Comparison of ENCODE assay signal across 28 cellular contexts in the genomic region with DNA sequence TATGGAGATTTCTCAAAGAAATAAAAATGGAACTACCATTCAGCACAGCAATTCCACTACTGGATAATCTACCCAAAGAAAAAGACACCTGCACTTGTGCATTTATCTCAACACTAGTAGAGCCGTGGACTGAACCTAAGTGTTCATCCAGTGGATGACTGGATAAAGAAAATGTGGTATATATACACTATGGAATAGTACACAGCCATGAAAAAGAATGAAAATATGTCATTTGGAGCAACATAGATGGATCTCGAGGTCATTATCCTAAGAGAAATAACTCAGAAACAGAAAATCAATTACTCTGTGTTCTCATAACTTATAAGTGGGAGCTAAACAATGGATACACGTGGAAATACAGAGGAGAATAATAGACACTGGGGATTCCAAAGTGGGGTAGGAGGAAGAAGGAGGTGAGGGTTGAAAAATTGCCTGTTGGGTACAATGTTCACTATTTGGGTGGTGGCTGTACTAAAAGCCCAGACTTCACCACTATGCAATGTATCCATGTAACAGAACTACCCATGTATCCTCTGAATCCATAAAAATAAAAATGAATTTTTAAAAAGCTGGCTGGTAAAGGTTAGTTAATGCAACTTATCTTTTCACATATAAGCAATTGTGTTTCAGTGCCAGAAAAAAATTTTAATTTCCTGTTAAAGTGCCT.
DNase-seq lines count a peak whose midpoint lies in the region; ATAC-seq, FAIRE-seq and TF ChIP-seq lines count a peak whose summit lies in the region.
"Had no signal": no experiment of that assay in that cellular context is flagged by ENCODE, and none has a peak within 500 bp of the region (broad histone marks: within the 10 kb centered on the region; RNA-seq: fewer than 3 reads in every experiment).

No MANE protein-coding gene starts in this region.

- H3K9me1 ChIP-seq in K562 (ENCODE audit: control insufficient read depth, insufficient read depth, low read length) = no peaks in the 10 kb centered on the region

- TF ChIP-seq EP300 in HepG2 (IDR thresholded peaks at IDR 0.05; ENCODE audit: low read depth in 2 of 2, low read length in 2 of 2) (no peak), HepG2 (CRISPR knock-in tag; IDR thresholded peaks at IDR 0.05; ENCODE audit: borderline replicate concordance) (no peak), K562 (IDR thresholded peaks at IDR 0.05; ENCODE audit: low read length) (no peak)

- H3K27me3 ChIP-seq in HepG2 (ENCODE audit: control insufficient read depth in 1 of 2, insufficient read depth in 2 of 2, low read length in 2 of 2) (no peaks in the 10 kb centered on the region), right lobe of liver (no peaks in the 10 kb centered on the region), K562 (ENCODE audit: control insufficient read depth in 2 of 2, insufficient read depth in 2 of 2, low read length in 2 of 2) (no peaks in the 10 kb centered on the region)
- H3K27me3 ChIP-seq: BE2C, BLaER1 had no signal

- BruUV-seq in HepG2 (replicated peaks; lab: Mats Ljungman, UMichigan) (no TSS peak), K562 (replicated peaks; lab: Mats Ljungman, UMichigan) (no TSS peak)

- DNase-seq in HepG2 (ENCODE audit: low spot score) = no peak
- no peak for DNase-seq in right lobe of liver
- no peak for DNase-seq in K562 (ENCODE audit: extremely low read depth in 1 of 4, low spot score in 3 of 4)
- DNase-seq in DMS 273 (lab: John Stamatoyannopoulos, UW; ENCODE audit: unreplicated experiment) = no peak
- DNase-seq in activated T-cell treated with anti-CD3 and anti-CD28 coated beads for 4 hours = no peak
- no peak for DNase-seq in SKM-1 (lab: John Stamatoyannopoulos, UW; ENCODE audit: unreplicated experiment)
- DNase-seq: ACHN; BE2C; C1 segment of cervical spinal cord; Calu3; CD4-positive, alpha-beta memory T cell; CD4-positive, CD25-positive, alpha-beta regulatory T cell; CD8-positive, alpha-beta memory T cell; COR-L47; DMS 273 treated with DMSO at 0.1 percent for 48 hours; DMS153; DMS53; DMS79; DND-41; EL; GDM1 had no signal

- H2AFZ ChIP-seq in HepG2 (ENCODE audit: low read length) (no peak overlapping the region), K562 (ENCODE audit: low read depth, low read length) (no peak overlapping the region)

- ATAC-seq in HepG2 (no peak), right lobe of liver (no peak), K562 (no peak)
- ATAC-seq: GM12878 had no signal

- TF ChIP-seq RAD21 in HepG2 (CRISPR knock-in tag; IDR thresholded peaks at IDR 0.05) (no peak), K562 (CRISPR knock-in tag; conservative IDR thresholded peaks at IDR 0.05 in 1 of 2, IDR thresholded peaks at IDR 0.05 in 1 of 2) (no peak)

- in situ Hi-C loops in HepG2 (cut with HindIII; ENCODE audit: extremely low pct_ligation_motif_present, low pct_unique_long_range_greater_than_20kb) (no loop called here), K562 (cut with MboI) (no loop called here)

- H3K9ac ChIP-seq in HepG2 (ENCODE audit: insufficient read depth, low read depth, low read length) (no peak overlapping the region), K562 (ENCODE audit: insufficient read depth in 1 of 2, low read depth in 2 of 2, low read length in 2 of 2) (no peak overlapping the region)
- H3K9ac ChIP-seq: BLaER1 had no signal

- 95% methylated on average over 3 of the region's 3 CpGs for WGBS in HepG2 (ENCODE audit: low lambda C conversion rate)
- WGBS in right lobe of liver (ENCODE audit: insufficient coverage, low coverage, low lambda C conversion rate, missing lambda C conversion rate) = 68% methylated on average over 2 of the region's 3 CpGs
- WGBS in K562 (ENCODE audit: insufficient coverage, low coverage, missing lambda C conversion rate) = 16% methylated on average over 3 of the region's 3 CpGs

- H3K9me3 ChIP-seq in HepG2 (ENCODE audit: low read length) (peaks cover 45% of the 10 kb centered on the region), right lobe of liver (no peaks in the 10 kb centered on the region), HEK293 (ENCODE audit: control insufficient read depth, insufficient read depth, low read depth, low read length) (no peaks in the 10 kb centered on the region), K562 (replicated peaks; ENCODE audit: control insufficient read depth, insufficient read depth, low read depth, low read length) (no peaks in the 10 kb centered on the region)
- H3K9me3 ChIP-seq: BE2C had no signal

- no peak for TF ChIP-seq CTCF in HepG2 (CRISPR knock-in tag; IDR thresholded peaks at IDR 0.05)
- no peak for TF ChIP-seq CTCF in right lobe of liver (IDR thresholded peaks at IDR 0.05)
- no peak for TF ChIP-seq CTCF in HEK293 (tag by site-specific recombination; IDR thresholded peaks at IDR 0.05)
- no peak for TF ChIP-seq CTCF in K562 (IDR thresholded peaks at IDR 0.05 in 2 of 3, conservative IDR thresholded peaks at IDR 0.05 in 1 of 3; ENCODE audit: insufficient read depth in 2 of 3, low read depth in 1 of 3, low read length in 3 of 3)

- TF ChIP-seq POLR2A in HepG2 (IDR thresholded peaks at IDR 0.05; ENCODE audit: insufficient read depth in 1 of 2, low read depth in 2 of 2, low read length in 2 of 2) (no peak), right lobe of liver (IDR thresholded peaks at IDR 0.05) (no peak), K562 (conservative IDR thresholded peaks at IDR 0.05) (no peak)

- peaks cover 46% of the 10 kb centered on the region for H3K4me1 ChIP-seq in HepG2 (ENCODE audit: insufficient read depth, low read length)
- peaks cover 0 to 28% (median 1%) of the 10 kb centered on the region in 4 donors for H3K4me1 ChIP-seq in right lobe of liver
- H3K4me1 ChIP-seq in HEK293 (ENCODE audit: control insufficient read depth, insufficient read depth, low read length) = no peaks in the 10 kb centered on the region
- H3K4me1 ChIP-seq in K562 (replicated peaks in 1 of 2; ENCODE audit: control insufficient read depth in 2 of 2, insufficient read depth in 2 of 2, low read length in 2 of 2) = no peaks in the 10 kb centered on the region
- H3K4me1 ChIP-seq: BE2C, BLaER1 had no signal

- H3K36me3 ChIP-seq in HepG2 (replicated peaks in 1 of 2; ENCODE audit: control insufficient read depth in 1 of 2, insufficient read depth in 2 of 2, low read length in 2 of 2) = no peaks in the 10 kb centered on the region
- H3K36me3 ChIP-seq in right lobe of liver = no peaks in the 10 kb centered on the region
- no peaks in the 10 kb centered on the region for H3K36me3 ChIP-seq in HEK293 (ENCODE audit: control insufficient read depth in 2 of 2, insufficient read depth in 1 of 2, low read length in 2 of 2)
- H3K36me3 ChIP-seq in K562 (ENCODE audit: control insufficient read depth, insufficient read depth, low read length) = no peaks in the 10 kb centered on the region
- H3K36me3 ChIP-seq: BE2C, BLaER1 had no signal

- H3K4me3 ChIP-seq in HepG2 (replicated peaks in 1 of 3; ENCODE audit: insufficient read depth in 1 of 3, low read depth in 2 of 3, low read length in 3 of 3) (no peak overlapping the region), right lobe of liver (no peak overlapping the region), HEK293 (ENCODE audit: low read depth, low read length) (no peak overlapping the region), K562 (no peak overlapping the region)
- H3K4me3 ChIP-seq: BLaER1, GM12878 had no signal

- POLR2A ChIA-PET in HepG2 (lab: Yijun Ruan, JAX) = no interaction called here
- POLR2A ChIA-PET in HEK293 (lab: Yijun Ruan, JAX) = no interaction called here
- POLR2A ChIA-PET in K562 (lab: Yijun Ruan, JAX) = no interaction called here

- H3K4me2 ChIP-seq in HepG2 (ENCODE audit: low read depth, low read length) = no peak overlapping the region
- H3K4me2 ChIP-seq in K562 (ENCODE audit: insufficient read depth, low read length) = no peak overlapping the region
- H3K4me2 ChIP-seq: BLaER1 had no signal

- intact Hi-C loops in HepG2 (cut with micrococcal nuclease; ENCODE audit: unreplicated experiment) = no loop called here
- intact Hi-C loops in right lobe of liver (cut with DNase I) = no loop called here
- intact Hi-C loops in K562 (cut with micrococcal nuclease) = no loop called here

- H3K27ac ChIP-seq in HepG2 (ENCODE audit: extremely low read length, insufficient read depth, low read length) = no peak overlapping the region
- peak overlapping the region in 1 of 3 donors; percentile 77 for H3K27ac ChIP-seq in right lobe of liver
- H3K27ac ChIP-seq in HEK293 (ENCODE audit: extremely low read depth, low read depth, low read length) = no peak overlapping the region
- H3K27ac ChIP-seq in K562 (ENCODE audit: extremely low read depth, low read depth, low read length) = no peak overlapping the region
- H3K27ac ChIP-seq: 22Rv1, BLaER1 had no signal

- no peak for FAIRE-seq in HepG2 (lab: Jason Lieb, UNC)
- no peak for FAIRE-seq in K562 (lab: Jason Lieb, UNC)
- FAIRE-seq: D721Med, GM12878, GM12892, GM18507 had no signal

- CTCF ChIA-PET in HepG2 (lab: Yijun Ruan, JAX; ENCODE audit: low intra/inter-chr PET ratio, low total read pairs) = no interaction called here
- CTCF ChIA-PET in HEK293 (lab: Yijun Ruan, JAX) = no interaction called here
- CTCF ChIA-PET in K562 (lab: Yijun Ruan, JAX; ENCODE audit: low intra/inter-chr PET ratio) = no interaction called here

- no peaks in the 10 kb centered on the region for H4K20me1 ChIP-seq in HepG2 (ENCODE audit: insufficient read depth, low read length)
- H4K20me1 ChIP-seq in K562 (replicated peaks; ENCODE audit: control insufficient read depth, insufficient read depth, low read length) = no peaks in the 10 kb centered on the region
- H4K20me1 ChIP-seq: BLaER1 had no signal

- no peaks in the 10 kb centered on the region for H3K79me2 ChIP-seq in HepG2 (ENCODE audit: insufficient read depth, low read length)
- no peaks in the 10 kb centered on the region for H3K79me2 ChIP-seq in K562 (ENCODE audit: control insufficient read depth, insufficient read depth, low read length)

TF ChIP-seq in HepG2, 621 proteins besides CTCF, POLR2A, EP300 and RAD21 (continues in another document):
- peak; percentile 38; the same call in 1 of the 2 replicates for TF ChIP-seq ZMYM3 (CRISPR knock-in tag; IDR thresholded peaks at IDR 0.05)

TF ChIP-seq in HEK293, 187 proteins besides CTCF, POLR2A, EP300 and RAD21:
- TF ChIP-seq ZNF785 (tag by site-specific recombination; IDR thresholded peaks at IDR 0.05) (no peak), ZNF146 (tag by site-specific recombination; IDR thresholded peaks at IDR 0.05) (peak; percentile 79)
TF ChIP-seq in HEK293: peak in this region for 1.

TF ChIP-seq in K562, 482 proteins besides CTCF, POLR2A, EP300 and RAD21 (continues in another document):
- peak; percentile 42 for TF ChIP-seq ZNF146 (CRISPR knock-in tag; IDR thresholded peaks at IDR 0.05; ENCODE audit: unreplicated experiment)

Comparison
In these comparisons a context has a peak if more than half of its experiments do, and no peak if none do; other contexts are left out.
1. Of the 241 proteins assayed by ChIP-seq in both HepG2 and K562: peak only in HepG2: ATF1, CHD4, EHMT2, GATAD2A, KAT8, KDM1A and 1 more; only in K562: none; in both: none; in neither: 234.